ENCODE assay signal across 1 cellular context in the genomic region with DNA sequence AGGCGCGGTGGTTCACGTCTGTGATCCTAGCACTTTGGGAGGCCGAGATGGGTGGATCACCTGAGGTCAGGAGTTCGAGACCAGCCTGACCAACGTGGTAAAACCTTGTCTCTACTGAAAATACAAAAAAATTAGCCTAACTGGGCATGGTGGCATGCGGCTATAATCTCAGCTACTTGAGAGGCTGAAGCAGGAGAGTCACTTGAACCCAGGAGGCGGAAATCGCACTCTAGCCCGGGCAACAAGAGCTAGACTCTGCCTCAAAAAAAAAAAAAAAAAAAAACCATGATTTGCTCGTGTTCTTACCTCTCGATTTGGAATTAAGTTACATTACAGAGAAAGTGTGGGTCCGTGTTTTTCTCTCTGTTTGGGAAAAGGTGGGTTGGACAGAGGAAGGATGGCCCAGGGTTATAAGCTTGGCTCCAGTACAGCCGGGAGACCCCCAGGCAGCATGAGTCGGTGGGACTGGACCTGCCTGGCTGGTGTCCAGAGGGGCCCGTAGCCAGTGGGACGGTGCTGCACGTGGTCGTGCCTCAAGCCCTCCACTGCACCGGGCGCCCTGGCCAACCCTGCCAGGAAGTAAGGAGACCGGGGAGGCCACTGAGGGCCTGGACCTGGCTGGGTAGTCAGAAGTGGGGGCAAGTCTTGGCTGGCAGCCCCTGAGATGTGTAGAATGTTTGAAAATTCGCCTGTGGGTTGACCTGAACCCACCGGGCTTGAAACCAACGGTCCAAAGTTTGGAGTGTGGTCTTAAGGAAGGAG.
TF ChIP-seq lines count a peak whose summit lies in the region.

No MANE protein-coding gene starts in this region.

TF ChIP-seq in HepG2, 621 proteins besides CTCF, POLR2A, EP300 and RAD21:
- TF ChIP-seq ZNF768 (CRISPR knock-in tag; IDR thresholded peaks at IDR 0.05) (peak; percentile 25; the same call in 1 of the 2 replicates), SKIL (CRISPR knock-in tag; IDR thresholded peaks at IDR 0.05; ENCODE audit: borderline replicate concordance) (no peak), RBFOX2 (IDR thresholded peaks at IDR 0.05; ENCODE audit: low read depth, low read length) (peak; percentile 79), AGO2 (optimal IDR thresholded peaks at IDR 0.05; ENCODE audit: low read depth, low read length) (peak; percentile 91)
TF ChIP-seq in HepG2: peak in this region for 3.
